ENCODE assay signal across 17 cellular contexts in genomic region chr4:20085653-20086052, GRCh38.
"Had no signal": no experiment of that assay in that cellular context is flagged by ENCODE, and none has a peak within 500 bp of the region (broad histone marks: within the 10 kb centered on the region; RNA-seq: fewer than 3 reads in every experiment).

No MANE protein-coding gene starts in this region.

- H3K4me3 ChIP-seq: SJSA1, SK-N-MC had no signal

- H3K27me3 ChIP-seq: SJSA1 had no signal

- H3K4me1 ChIP-seq: SJSA1 had no signal

- H3K9me3 ChIP-seq: SJSA1 had no signal

- H3K27ac ChIP-seq: SJSA1, SK-N-MC had no signal

- DNase-seq: NCI-H1092, NCI-H1105 treated with DMSO at 0.1 percent for 48 hours, NCI-H1417 treated with DMSO at 0.1 percent for 48 hours, NCI-H146, NCI-H1694 treated with DMSO at 0.1 percent for 48 hours, NCI-H1930, NCI-H2081, NCI-H2107, NCI-H226, NCI-H510A, NCI-H524 treated with DMSO at 0.1 percent for 48 hours, NCI-H774, Right ventricle myocardium superior, RPMI8226, SIG-M5 had no signal

- H3K36me3 ChIP-seq: SJSA1 had no signal
